ENCODE assay signal across 1 cellular context in the genomic region with DNA sequence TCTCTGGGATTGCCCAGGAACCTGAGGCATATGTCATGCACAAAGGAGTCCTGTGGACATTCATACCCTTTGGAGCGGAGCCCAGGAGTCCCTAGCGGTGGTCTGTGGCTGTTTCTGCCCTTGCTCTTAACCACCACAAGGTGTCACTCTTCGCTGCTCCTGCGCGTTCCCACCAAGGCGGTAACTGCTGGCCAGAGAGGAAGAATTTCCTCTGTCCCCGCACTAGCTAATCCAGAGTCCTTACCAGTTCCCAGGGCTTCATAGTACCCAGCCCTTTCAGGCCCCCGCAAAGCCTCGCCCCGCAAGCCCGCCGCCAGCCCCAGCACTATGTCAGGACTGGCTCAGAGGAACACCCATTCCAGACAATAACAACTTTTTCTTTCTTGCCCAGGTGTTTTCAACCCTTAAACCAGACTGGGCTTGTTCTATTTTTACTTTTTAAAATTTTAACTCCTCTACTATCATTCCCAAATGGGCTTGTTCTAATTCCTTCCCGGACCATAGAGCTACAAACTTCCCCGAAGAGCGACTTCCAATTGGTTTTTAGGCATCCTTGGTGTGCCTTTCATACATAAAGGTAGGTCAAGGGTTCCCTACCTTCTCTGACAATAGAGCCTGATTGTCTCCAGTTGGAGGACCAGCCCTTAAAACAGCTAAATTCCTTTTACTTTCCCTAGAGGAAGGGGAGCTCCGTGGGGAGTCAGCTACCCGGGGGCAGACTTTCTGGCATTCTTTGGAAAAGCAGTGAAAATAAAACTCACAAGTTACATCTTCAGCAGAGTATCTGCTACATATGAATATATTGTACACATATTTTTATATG.
TF ChIP-seq lines count a peak whose summit lies in the region.

No MANE protein-coding gene starts in this region.

TF ChIP-seq in SK-N-SH, 30 proteins besides CTCF, POLR2A, EP300 and RAD21 (continued from another document):
- TF ChIP-seq, protein P1, sequence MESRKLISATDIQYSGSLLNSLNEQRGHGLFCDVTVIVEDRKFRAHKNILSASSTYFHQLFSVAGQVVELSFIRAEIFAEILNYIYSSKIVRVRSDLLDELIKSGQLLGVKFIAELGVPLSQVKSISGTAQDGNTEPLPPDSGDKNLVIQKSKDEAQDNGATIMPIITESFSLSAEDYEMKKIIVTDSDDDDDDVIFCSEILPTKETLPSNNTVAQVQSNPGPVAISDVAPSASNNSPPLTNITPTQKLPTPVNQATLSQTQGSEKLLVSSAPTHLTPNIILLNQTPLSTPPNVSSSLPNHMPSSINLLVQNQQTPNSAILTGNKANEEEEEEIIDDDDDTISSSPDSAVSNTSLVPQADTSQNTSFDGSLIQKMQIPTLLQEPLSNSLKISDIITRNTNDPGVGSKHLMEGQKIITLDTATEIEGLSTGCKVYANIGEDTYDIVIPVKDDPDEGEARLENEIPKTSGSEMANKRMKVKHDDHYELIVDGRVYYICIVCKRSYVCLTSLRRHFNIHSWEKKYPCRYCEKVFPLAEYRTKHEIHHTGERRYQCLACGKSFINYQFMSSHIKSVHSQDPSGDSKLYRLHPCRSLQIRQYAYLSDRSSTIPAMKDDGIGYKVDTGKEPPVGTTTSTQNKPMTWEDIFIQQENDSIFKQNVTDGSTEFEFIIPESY (IDR thresholded peaks at IDR 0.05; ENCODE audit: borderline replicate concordance, low read depth) = no peak
- no peak for TF ChIP-seq JUND (IDR thresholded peaks at IDR 0.05)
